ENCODE assay signal across 1 cellular context in the genomic region with DNA sequence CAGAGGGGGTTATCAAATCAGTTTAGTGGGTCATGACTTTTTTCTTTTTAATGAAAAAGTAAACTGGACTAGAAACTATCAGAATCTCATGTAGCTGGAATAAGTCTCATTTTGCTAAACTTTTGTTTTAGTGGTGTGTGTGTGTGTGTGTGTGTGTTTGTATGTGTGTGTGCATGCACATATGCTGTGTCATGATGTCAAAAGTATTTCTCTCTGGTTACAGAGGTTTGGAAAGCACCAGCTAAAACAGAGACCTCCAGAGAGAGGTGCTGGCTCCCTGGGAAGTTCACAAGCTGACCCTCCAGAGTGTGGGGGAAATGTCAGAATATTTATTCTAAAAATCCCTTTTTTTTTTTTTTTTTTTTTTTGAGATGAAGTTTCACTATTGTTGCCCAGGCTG.
TF ChIP-seq lines count a peak whose summit lies in the region.

No MANE protein-coding gene starts in this region.

TF ChIP-seq in GM12878, 131 proteins besides CTCF, POLR2A, EP300 and RAD21:
- TF ChIP-seq, protein P1, sequence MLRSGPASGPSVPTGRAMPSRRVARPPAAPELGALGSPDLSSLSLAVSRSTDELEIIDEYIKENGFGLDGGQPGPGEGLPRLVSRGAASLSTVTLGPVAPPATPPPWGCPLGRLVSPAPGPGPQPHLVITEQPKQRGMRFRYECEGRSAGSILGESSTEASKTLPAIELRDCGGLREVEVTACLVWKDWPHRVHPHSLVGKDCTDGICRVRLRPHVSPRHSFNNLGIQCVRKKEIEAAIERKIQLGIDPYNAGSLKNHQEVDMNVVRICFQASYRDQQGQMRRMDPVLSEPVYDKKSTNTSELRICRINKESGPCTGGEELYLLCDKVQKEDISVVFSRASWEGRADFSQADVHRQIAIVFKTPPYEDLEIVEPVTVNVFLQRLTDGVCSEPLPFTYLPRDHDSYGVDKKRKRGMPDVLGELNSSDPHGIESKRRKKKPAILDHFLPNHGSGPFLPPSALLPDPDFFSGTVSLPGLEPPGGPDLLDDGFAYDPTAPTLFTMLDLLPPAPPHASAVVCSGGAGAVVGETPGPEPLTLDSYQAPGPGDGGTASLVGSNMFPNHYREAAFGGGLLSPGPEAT (IDR thresholded peaks at IDR 0.05; ENCODE audit: low read depth), result 0 out of 2 replicates have a peak, but pooled peaks have one; percentile 48
- TF ChIP-seq, protein P2, sequence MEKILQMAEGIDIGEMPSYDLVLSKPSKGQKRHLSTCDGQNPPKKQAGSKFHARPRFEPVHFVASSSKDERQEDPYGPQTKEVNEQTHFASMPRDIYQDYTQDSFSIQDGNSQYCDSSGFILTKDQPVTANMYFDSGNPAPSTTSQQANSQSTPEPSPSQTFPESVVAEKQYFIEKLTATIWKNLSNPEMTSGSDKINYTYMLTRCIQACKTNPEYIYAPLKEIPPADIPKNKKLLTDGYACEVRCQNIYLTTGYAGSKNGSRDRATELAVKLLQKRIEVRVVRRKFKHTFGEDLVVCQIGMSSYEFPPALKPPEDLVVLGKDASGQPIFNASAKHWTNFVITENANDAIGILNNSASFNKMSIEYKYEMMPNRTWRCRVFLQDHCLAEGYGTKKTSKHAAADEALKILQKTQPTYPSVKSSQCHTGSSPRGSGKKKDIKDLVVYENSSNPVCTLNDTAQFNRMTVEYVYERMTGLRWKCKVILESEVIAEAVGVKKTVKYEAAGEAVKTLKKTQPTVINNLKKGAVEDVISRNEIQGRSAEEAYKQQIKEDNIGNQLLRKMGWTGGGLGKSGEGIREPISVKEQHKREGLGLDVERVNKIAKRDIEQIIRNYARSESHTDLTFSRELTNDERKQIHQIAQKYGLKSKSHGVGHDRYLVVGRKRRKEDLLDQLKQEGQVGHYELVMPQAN (conservative IDR thresholded peaks at IDR 0.05), result no peak
- TF ChIP-seq NR2F1 (conservative IDR thresholded peaks at IDR 0.05), result 0 out of 2 replicates have a peak, but pooled peaks have one; percentile 15
- TF ChIP-seq SUPT20H (IDR thresholded peaks at IDR 0.05; ENCODE audit: borderline replicate concordance, control insufficient read depth, low read depth, low read length), result no peak
- TF ChIP-seq RB1 (IDR thresholded peaks at IDR 0.05; ENCODE audit: borderline replicate concordance), result no peak
- peak in 1 of 2 experiments; percentile 8; a peak in 1 of 4 replicates for TF ChIP-seq BHLHE40 (IDR thresholded peaks at IDR 0.05; ENCODE audit: borderline replicate concordance in 1 of 2, low read depth in 2 of 2, low read length in 1 of 2)
- peak; percentile 31; the same call in 1 of the 2 replicates for TF ChIP-seq RUNX3 (IDR thresholded peaks at IDR 0.05; ENCODE audit: low read length)
- TF ChIP-seq ZZZ3 (IDR thresholded peaks at IDR 0.05; ENCODE audit: control insufficient read depth, insufficient read length, low read depth), result no peak
- TF ChIP-seq GABPA (IDR thresholded peaks at IDR 0.05; ENCODE audit: low read depth), result no peak
- TF ChIP-seq, protein P3, sequence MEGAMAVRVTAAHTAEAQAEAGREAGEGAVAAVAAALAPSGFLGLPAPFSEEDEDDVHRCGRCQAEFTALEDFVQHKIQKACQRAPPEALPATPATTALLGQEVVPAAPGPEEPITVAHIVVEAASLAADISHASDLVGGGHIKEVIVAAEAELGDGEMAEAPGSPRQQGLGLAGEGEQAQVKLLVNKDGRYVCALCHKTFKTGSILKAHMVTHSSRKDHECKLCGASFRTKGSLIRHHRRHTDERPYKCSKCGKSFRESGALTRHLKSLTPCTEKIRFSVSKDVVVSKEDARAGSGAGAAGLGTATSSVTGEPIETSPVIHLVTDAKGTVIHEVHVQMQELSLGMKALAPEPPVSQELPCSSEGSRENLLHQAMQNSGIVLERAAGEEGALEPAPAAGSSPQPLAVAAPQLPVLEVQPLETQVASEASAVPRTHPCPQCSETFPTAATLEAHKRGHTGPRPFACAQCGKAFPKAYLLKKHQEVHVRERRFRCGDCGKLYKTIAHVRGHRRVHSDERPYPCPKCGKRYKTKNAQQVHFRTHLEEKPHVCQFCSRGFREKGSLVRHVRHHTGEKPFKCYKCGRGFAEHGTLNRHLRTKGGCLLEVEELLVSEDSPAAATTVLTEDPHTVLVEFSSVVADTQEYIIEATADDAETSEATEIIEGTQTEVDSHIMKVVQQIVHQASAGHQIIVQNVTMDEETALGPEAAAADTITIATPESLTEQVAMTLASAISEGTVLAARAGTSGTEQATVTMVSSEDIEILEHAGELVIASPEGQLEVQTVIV (IDR thresholded peaks at IDR 0.05; ENCODE audit: borderline replicate concordance, partially characterized antibody), result no peak
- peak; percentile 47; the same call in 1 of the 2 replicates for TF ChIP-seq BACH1 (IDR thresholded peaks at IDR 0.05; ENCODE audit: borderline replicate concordance)
- TF ChIP-seq, protein P4, sequence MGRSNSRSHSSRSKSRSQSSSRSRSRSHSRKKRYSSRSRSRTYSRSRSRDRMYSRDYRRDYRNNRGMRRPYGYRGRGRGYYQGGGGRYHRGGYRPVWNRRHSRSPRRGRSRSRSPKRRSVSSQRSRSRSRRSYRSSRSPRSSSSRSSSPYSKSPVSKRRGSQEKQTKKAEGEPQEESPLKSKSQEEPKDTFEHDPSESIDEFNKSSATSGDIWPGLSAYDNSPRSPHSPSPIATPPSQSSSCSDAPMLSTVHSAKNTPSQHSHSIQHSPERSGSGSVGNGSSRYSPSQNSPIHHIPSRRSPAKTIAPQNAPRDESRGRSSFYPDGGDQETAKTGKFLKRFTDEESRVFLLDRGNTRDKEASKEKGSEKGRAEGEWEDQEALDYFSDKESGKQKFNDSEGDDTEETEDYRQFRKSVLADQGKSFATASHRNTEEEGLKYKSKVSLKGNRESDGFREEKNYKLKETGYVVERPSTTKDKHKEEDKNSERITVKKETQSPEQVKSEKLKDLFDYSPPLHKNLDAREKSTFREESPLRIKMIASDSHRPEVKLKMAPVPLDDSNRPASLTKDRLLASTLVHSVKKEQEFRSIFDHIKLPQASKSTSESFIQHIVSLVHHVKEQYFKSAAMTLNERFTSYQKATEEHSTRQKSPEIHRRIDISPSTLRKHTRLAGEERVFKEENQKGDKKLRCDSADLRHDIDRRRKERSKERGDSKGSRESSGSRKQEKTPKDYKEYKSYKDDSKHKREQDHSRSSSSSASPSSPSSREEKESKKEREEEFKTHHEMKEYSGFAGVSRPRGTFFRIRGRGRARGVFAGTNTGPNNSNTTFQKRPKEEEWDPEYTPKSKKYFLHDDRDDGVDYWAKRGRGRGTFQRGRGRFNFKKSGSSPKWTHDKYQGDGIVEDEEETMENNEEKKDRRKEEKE (IDR thresholded peaks at IDR 0.05), result no peak
- no peak for TF ChIP-seq HDAC6 (IDR thresholded peaks at IDR 0.05; ENCODE audit: unreplicated experiment)
- no peak for TF ChIP-seq JUND (IDR thresholded peaks at IDR 0.05; ENCODE audit: low read depth, low read length)
- no peak for TF ChIP-seq NBN (IDR thresholded peaks at IDR 0.05)
- TF ChIP-seq CREM (IDR thresholded peaks at IDR 0.05; ENCODE audit: low read depth), result 0 out of 2 replicates have a peak, but pooled peaks have one; percentile 16
- TF ChIP-seq IKZF2 (IDR thresholded peaks at IDR 0.05), result 0 out of 4 replicates have a peak, but pooled peaks of 1 of the 2 experiments have one; percentile 37
- no peak for TF ChIP-seq TARDBP (IDR thresholded peaks at IDR 0.05; ENCODE audit: borderline replicate concordance)
- no peak for TF ChIP-seq FOXM1 (IDR thresholded peaks at IDR 0.05; ENCODE audit: low read depth, low read length)
- no peak for TF ChIP-seq ZSCAN29 (IDR thresholded peaks at IDR 0.05)
